8 cellular contexts compared by ENCODE assay signal in the genomic region with DNA sequence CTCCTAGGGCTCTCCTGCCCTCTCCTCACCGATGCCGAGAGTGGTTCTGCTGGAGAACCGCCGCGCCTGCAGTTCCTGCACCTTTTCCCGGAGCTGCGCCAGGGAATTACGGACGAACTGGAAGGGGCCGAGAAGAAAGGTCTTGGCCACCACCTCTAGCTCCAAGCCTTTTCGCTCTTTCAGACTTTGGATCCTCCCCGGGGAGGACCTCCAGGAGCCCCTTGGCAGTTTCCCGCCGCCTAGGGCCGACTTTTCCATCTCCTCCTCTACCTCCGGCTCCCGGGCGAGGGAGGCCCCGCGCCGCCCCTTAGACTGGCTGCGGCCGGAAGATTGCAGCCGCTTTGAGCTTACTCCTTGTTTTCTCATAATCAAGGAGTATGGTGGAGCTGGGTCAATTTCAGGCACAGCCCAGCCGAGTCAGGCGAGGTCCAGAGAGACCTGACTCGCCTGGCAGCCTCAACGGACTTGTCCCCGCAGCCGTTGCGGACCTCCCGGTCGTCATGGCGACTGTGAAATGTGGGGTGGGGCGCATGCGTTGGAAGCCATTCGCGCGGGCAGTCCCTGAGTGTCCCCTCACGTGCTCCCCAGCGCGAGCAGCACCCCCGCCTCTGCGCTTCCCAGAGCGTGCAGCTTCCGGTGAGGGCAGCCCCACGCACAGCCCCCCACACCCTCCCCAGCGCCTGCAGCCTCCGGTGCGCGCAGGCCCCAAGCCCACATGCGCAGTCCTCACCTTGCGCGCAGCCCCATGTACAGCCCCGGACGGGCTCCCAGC. TPM values are rescaled to one million over a fixed set of nuclear protein-coding genes. Genes with fewer than 3 reads are reported as not detected.
DNase-seq lines count a peak whose midpoint lies in the region; ATAC-seq and TF ChIP-seq lines count a peak whose summit lies in the region.

TSS of gene DPY19L2 (minus strand) at position 466 of the 772 bp plus-strand sequence. CDS start at position 366, 100 bp downstream.

- H3K4me3 Mint-ChIP-seq in activated B cell treated with CpG ODN at 0.5 μM for 24 hours, result peak within 1 kb of the TSS; percentile 76

- POLR2A ChIA-PET in activated B cell treated with CpG ODN at 0.5 μM for 24 hours (lab: Charles Lee), result no interaction called here

- intact Hi-C loops in activated B cell treated with CpG ODN at 0.5 μM for 24 hours (cut with micrococcal nuclease), result loop anchor here (5.0 kb wide), 1 partner anchor 724 kb away; the partner anchor contains the start of gene C12orf56

- no peak for TF ChIP-seq CTCF in activated B cell treated with CpG ODN at 0.5 μM for 24 hours (IDR thresholded peaks at IDR 0.05)

- no peaks in the 10 kb centered on the region for H3K36me3 Mint-ChIP-seq in activated B cell treated with CpG ODN at 0.5 μM for 24 hours (ENCODE audit: low read depth)

- no peak within 1 kb of the TSS for H3K27ac Mint-ChIP-seq in activated B cell treated with CpG ODN at 0.5 μM for 24 hours

- DNase-seq in CMK (ENCODE audit: low read depth), result peak; percentile 44
- peak; percentile 57 for DNase-seq in NCI-H1105 treated with DMSO at 0.1 percent for 48 hours (lab: John Stamatoyannopoulos, UW)
- DNase-seq in activated B cell treated with CpG ODN at 0.5 μM for 24 hours, result no peak
- DNase-seq in kidney glomerular epithelial cell (lab: John Stamatoyannopoulos, UW), result peak; percentile 82
- DNase-seq in stimulated activated CD4-positive, alpha-beta T cell treated with anti-CD3 and anti-CD28 coated beads, Interleukin-12 subunit alpha, Interleukin-12 subunit beta, amount 100 ng/mL, for 4 hours, result peak; percentile 46

- H3K27me3 Mint-ChIP-seq in activated B cell treated with CpG ODN at 0.5 μM for 24 hours, result peaks cover 17% of the 10 kb centered on the region

- peak within 1 kb of the TSS; percentile 39 for H3K27ac ChIP-seq in cingulate gyrus (ENCODE audit: low read depth, low read length)

- no peaks in the 10 kb centered on the region for H3K9me3 Mint-ChIP-seq in activated B cell treated with CpG ODN at 0.5 μM for 24 hours

- peak; percentile 95 for ATAC-seq in GM21717 (IDR thresholded peaks at IDR 0.05; ENCODE audit: unreplicated experiment)
- ATAC-seq in activated B cell treated with CpG ODN at 0.5 μM for 24 hours (ENCODE audit: low read depth), result peak; percentile 37
- no peak for ATAC-seq in HG03025 (IDR thresholded peaks at IDR 0.05; ENCODE audit: low FRiP score, unreplicated experiment)

- H3K4me1 Mint-ChIP-seq in activated B cell treated with CpG ODN at 0.5 μM for 24 hours, result peaks cover 19% of the 10 kb centered on the region

- CTCF ChIA-PET in activated B cell treated with CpG ODN at 0.5 μM for 24 hours (lab: Charles Lee), result no interaction called here

RNA-seq across cellular contexts. Expression of gene DPY19L2, which starts in this region (rescaled TPM):
- total RNA-seq in activated B cell treated with CpG ODN at 0.5 μM for 24 hours, result 0.69 and 0.73 TPM in 2 replicates

Comparison
In these comparisons a context has a peak if more than half of its experiments do, and no peak if none do; other contexts are left out.
1. Peak in ATAC-seq in activated B cell treated with CpG ODN at 0.5 μM for 24 hours; RNA of the gene not detected or under 1 TPM.